Comparison of ENCODE assay signal across 1 cellular context in genomic region chr7:42070068-42070467, GRCh38.
TF ChIP-seq lines count a peak whose summit lies in the region.

No MANE protein-coding gene starts in this region.

TF ChIP-seq in endothelial cell of umbilical vein, 7 proteins besides CTCF, POLR2A, EP300 and RAD21 (continued from another document):
- no peak for TF ChIP-seq MAX (IDR thresholded peaks at IDR 0.05; ENCODE audit: insufficient read depth, insufficient read length)
